ENCODE assay signal across 9 cellular contexts in genomic region chr3:105970283-105970682, GRCh38.
DNase-seq lines count a peak whose midpoint lies in the region; ATAC-seq and TF ChIP-seq lines count a peak whose summit lies in the region.
"Had no signal": no experiment of that assay in that cellular context is flagged by ENCODE, and none has a peak within 500 bp of the region (broad histone marks: within the 10 kb centered on the region; RNA-seq: fewer than 3 reads in every experiment).

No MANE protein-coding gene starts in this region.

- H3K27ac ChIP-seq in coronary artery, result no peak overlapping the region
- H3K27ac ChIP-seq: upper lobe of left lung had no signal

- TF ChIP-seq CTCF in GM12864 (IDR thresholded peaks at IDR 0.05; ENCODE audit: low read depth, low read length, missing control alignments), result no peak
- no peak for TF ChIP-seq CTCF in epithelial cell of esophagus (IDR thresholded peaks at IDR 0.05; ENCODE audit: insufficient read depth, low read depth, low read length, missing control alignments)
- no peak for TF ChIP-seq CTCF in omental fat pad (IDR thresholded peaks at IDR 0.05)
- TF ChIP-seq CTCF in coronary artery (IDR thresholded peaks at IDR 0.05), result no peak

- DNase-seq in GM12864 (ENCODE audit: low read depth) (peak; percentile 4), NCI-H226 (peak; percentile 76), epithelial cell of esophagus (ENCODE audit: low read depth) (peak; percentile 93), omental fat pad (ENCODE audit: low spot score) (no peak), coronary artery (ENCODE audit: low spot score) (no peak)
- no peak for DNase-seq in stimulated activated CD4-positive, alpha-beta T cell treated with anti-CD3 and anti-CD28 coated beads, Interleukin-2, amount 100 ng/mL, for 24 hours
- DNase-seq: activated T-cell treated with anti-CD3 and anti-CD28 coated beads, Interleukin-2, amount 50 U/mL, for 1 hour had no signal

- H3K4me3 ChIP-seq in GM12864 (ENCODE audit: low read depth, low read length) (no peak overlapping the region), epithelial cell of esophagus (ENCODE audit: low read length) (no peak overlapping the region), coronary artery (no peak overlapping the region)
- H3K4me3 ChIP-seq: upper lobe of left lung had no signal

- ATAC-seq in omental fat pad (ENCODE audit: low FRiP score) (peak; percentile 58), GM19397 (IDR thresholded peaks at IDR 0.05; ENCODE audit: unreplicated experiment) (no peak)

Comparison
In these comparisons a context has a peak if more than half of its experiments do, and no peak if none do; other contexts are left out.
1. DNase-seq: peak in GM12864 (single experiment), NCI-H226 (single experiment) and epithelial cell of esophagus (single experiment); none in omental fat pad (single experiment), coronary artery (single experiment) and stimulated activated CD4-positive, alpha-beta T cell treated with anti-CD3 and anti-CD28 coated beads, Interleukin-2, amount 100 ng/mL, for 24 hours (0 of 2).